ENCODE assay signal across 19 cellular contexts in the genomic region with DNA sequence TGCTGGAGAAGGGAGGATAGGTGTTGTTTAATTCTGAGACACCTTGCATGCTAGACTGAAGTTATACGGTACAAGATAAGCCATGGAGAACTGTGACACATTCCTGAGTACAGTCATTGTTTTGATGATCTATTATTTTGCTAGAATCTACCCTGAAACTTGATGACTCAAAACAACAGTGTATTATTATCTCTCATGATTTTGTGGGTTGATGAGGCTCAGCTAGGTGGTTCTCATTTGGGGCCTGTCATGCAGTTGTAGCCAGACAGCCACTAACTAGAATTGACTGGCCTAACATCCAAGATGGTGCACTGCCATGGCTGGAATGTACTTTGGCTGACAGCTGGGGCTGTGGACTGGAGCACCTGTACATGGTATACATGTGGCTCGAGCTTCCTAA. TPM values are rescaled to one million over a fixed set of nuclear protein-coding genes. Genes with fewer than 3 reads are reported as not detected.
DNase-seq lines count a peak whose midpoint lies in the region; ATAC-seq, FAIRE-seq and TF ChIP-seq lines count a peak whose summit lies in the region.
"Had no signal": no experiment of that assay in that cellular context is flagged by ENCODE, and none has a peak within 500 bp of the region (broad histone marks: within the 10 kb centered on the region; RNA-seq: fewer than 3 reads in every experiment).

No MANE protein-coding gene starts in this region.

- CTCF ChIA-PET in activated CD4-positive, alpha-beta T cell treated with anti-CD3 and anti-CD28 coated beads for 36 hours (lab: Charles Lee) = interaction anchor here (1.0 to 2.9 kb wide), 9 partner anchors 9 to 138 kb away, joined by 3 to 19 read pairs (median 5); no protein-coding TSS in a partner anchor

- DNase-seq in activated CD4-positive, alpha-beta T cell treated with anti-CD3 and anti-CD28 coated beads for 36 hours = peak; percentile 68
- no peak for DNase-seq in activated CD4-positive, alpha-beta T cell treated with anti-CD3 and anti-CD28 coated beads for 4 hours
- DNase-seq in stimulated activated CD4-positive, alpha-beta T cell treated with anti-CD3 and anti-CD28 coated beads, Interleukin-2, amount 100 ng/mL, for 24 hours = peak; percentile 48 to 56
- no peak for DNase-seq in D721Med (ENCODE audit: insufficient read length, low spot score)
- DNase-seq: aorta, left lung, NCI-H1930, NCI-H524, OCI-M1, pancreas had no signal

- POLR2A ChIA-PET in activated CD4-positive, alpha-beta T cell treated with anti-CD3 and anti-CD28 coated beads for 36 hours (lab: Charles Lee) = interaction anchor here (0.6 to 2.1 kb wide), 5 partner anchors 9 to 199 kb away, joined by 3 to 9 read pairs (median 3); no protein-coding TSS in a partner anchor

- H3K9me3 Mint-ChIP-seq in activated CD4-positive, alpha-beta T cell treated with anti-CD3 and anti-CD28 coated beads for 36 hours (ENCODE audit: low read depth) = peaks cover 23% of the 10 kb centered on the region
- peaks cover 21% of the 10 kb centered on the region for H3K9me3 Mint-ChIP-seq in activated naive CD4-positive, alpha-beta T cell treated with anti-CD3 and anti-CD28 coated beads, Interleukin-2, amount 50 U/mL, for 24 hours

- peaks cover 19% of the 10 kb centered on the region for H3K27me3 Mint-ChIP-seq in activated CD4-positive, alpha-beta T cell treated with anti-CD3 and anti-CD28 coated beads for 36 hours
- peaks cover 16% of the 10 kb centered on the region for H3K27me3 Mint-ChIP-seq in activated naive CD4-positive, alpha-beta T cell treated with anti-CD3 and anti-CD28 coated beads, Interleukin-2, amount 50 U/mL, for 24 hours

- no peak for TF ChIP-seq CTCF in D721Med (IDR thresholded peaks at IDR 0.05; ENCODE audit: insufficient read depth, missing control alignments)

- intact Hi-C loops in activated CD4-positive, alpha-beta T cell treated with anti-CD3 and anti-CD28 coated beads for 36 hours (cut with DNase I, micrococcal nuclease) = loop anchor here (1.0 to 2.0 kb wide), 12 partner anchors 9 to 236 kb away; no protein-coding TSS in a partner anchor

- FAIRE-seq in D721Med (lab: Jason Lieb, UNC) = no peak
- FAIRE-seq: A204.1, frontal cortex, H1, pancreas had no signal

- H3K4me3 Mint-ChIP-seq in activated CD4-positive, alpha-beta T cell treated with anti-CD3 and anti-CD28 coated beads for 36 hours = peak overlapping the region; percentile 42
- H3K4me3 Mint-ChIP-seq in activated naive CD4-positive, alpha-beta T cell treated with anti-CD3 and anti-CD28 coated beads, Interleukin-2, amount 50 U/mL, for 24 hours = peak overlapping the region; percentile 49

- H3K36me3 Mint-ChIP-seq in activated CD4-positive, alpha-beta T cell treated with anti-CD3 and anti-CD28 coated beads for 36 hours (ENCODE audit: low read depth) = peaks cover 46% of the 10 kb centered on the region
- H3K36me3 Mint-ChIP-seq in activated naive CD4-positive, alpha-beta T cell treated with anti-CD3 and anti-CD28 coated beads, Interleukin-2, amount 50 U/mL, for 24 hours = peaks cover 11% of the 10 kb centered on the region

- H3K4me1 Mint-ChIP-seq in activated CD4-positive, alpha-beta T cell treated with anti-CD3 and anti-CD28 coated beads for 36 hours = peaks cover 60% of the 10 kb centered on the region
- H3K4me1 Mint-ChIP-seq in activated naive CD4-positive, alpha-beta T cell treated with anti-CD3 and anti-CD28 coated beads, Interleukin-2, amount 50 U/mL, for 24 hours = peaks cover 43% of the 10 kb centered on the region

- peak overlapping the region; percentile 89 for H3K27ac Mint-ChIP-seq in activated CD4-positive, alpha-beta T cell treated with anti-CD3 and anti-CD28 coated beads for 36 hours
- H3K27ac Mint-ChIP-seq in activated naive CD4-positive, alpha-beta T cell treated with anti-CD3 and anti-CD28 coated beads, Interleukin-2, amount 50 U/mL, for 24 hours = peak overlapping the region; percentile 97

- ATAC-seq in activated CD4-positive, alpha-beta T cell treated with anti-CD3 and anti-CD28 coated beads for 36 hours = peak; percentile 94
- peak; percentile 50 for ATAC-seq in GM18870 (IDR thresholded peaks at IDR 0.05; ENCODE audit: unreplicated experiment)
- no peak for ATAC-seq in GM18909 (IDR thresholded peaks at IDR 0.05; ENCODE audit: poor library complexity, unreplicated experiment)
- ATAC-seq in HG03354 (IDR thresholded peaks at IDR 0.05; ENCODE audit: poor library complexity, severe bottlenecking, unreplicated experiment) = no peak
- ATAC-seq: left lung, pancreas had no signal

RNA-seq across cellular contexts. Expression of a gene that starts 5.4 kb away (rescaled TPM):
- total RNA-seq in activated CD4-positive, alpha-beta T cell treated with anti-CD3 and anti-CD28 coated beads for 36 hours = 10 to 100 TPM; 20.8 to 21.8 TPM

RNA-seq across cellular contexts. Expression of a gene that starts 49.7 kb away (rescaled TPM):
- total RNA-seq in activated CD4-positive, alpha-beta T cell treated with anti-CD3 and anti-CD28 coated beads for 36 hours = 1 to 10 TPM; 1.5 to 1.7 TPM
- total RNA-seq: H1; skeletal muscle tissue; T-helper 2 cell treated with Interferon-gamma antibody and Interleukin-4, amounts not matched to agents 100 ng/mL and 5 ng/mL, for 36 hours had no signal

Comparison
In these comparisons a context has a peak if more than half of its experiments do, and no peak if none do; other contexts are left out.
1. DNase-seq: peak in activated CD4-positive, alpha-beta T cell treated with anti-CD3 and anti-CD28 coated beads for 36 hours (single experiment) and stimulated activated CD4-positive, alpha-beta T cell treated with anti-CD3 and anti-CD28 coated beads, Interleukin-2, amount 100 ng/mL, for 24 hours (2 of 2); none in activated CD4-positive, alpha-beta T cell treated with anti-CD3 and anti-CD28 coated beads for 4 hours (0 of 2) and D721Med (single experiment).
2. ATAC-seq: peak in activated CD4-positive, alpha-beta T cell treated with anti-CD3 and anti-CD28 coated beads for 36 hours (single experiment) and GM18870 (single experiment); none in GM18909 (single experiment) and HG03354 (single experiment).